11 cellular contexts compared by ENCODE assay signal in genomic region chr4:173264960-173265281, GRCh38.
DNase-seq lines count a peak whose midpoint lies in the region; ATAC-seq and TF ChIP-seq lines count a peak whose summit lies in the region.
"Had no signal": no experiment of that assay in that cellular context is flagged by ENCODE, and none has a peak within 500 bp of the region (broad histone marks: within the 10 kb centered on the region; RNA-seq: fewer than 3 reads in every experiment).

No MANE protein-coding gene starts in this region.

- ATAC-seq in heart right ventricle (peak in 7 of 8 donors; percentile 47 to 78 (median 72)), GM21529 (IDR thresholded peaks at IDR 0.05; ENCODE audit: unreplicated experiment) (no peak), GM21360 (IDR thresholded peaks at IDR 0.05; ENCODE audit: unreplicated experiment) (no peak)

- intact Hi-C loops in heart right ventricle (cut with DNase I) = no loop called here

- no peak for TF ChIP-seq CTCF in heart right ventricle (IDR thresholded peaks at IDR 0.05)

- peak overlapping the region in 2 of 10 donors; percentile 13 to 49 for H3K27ac ChIP-seq in heart right ventricle
- H3K27ac ChIP-seq: lower lobe of right lung had no signal

- in situ Hi-C loops in G401 (cut with HindIII; ENCODE audit: low sequenced_read_pairs) = no loop called here

- WGBS in heart right ventricle, 2 donors = 48 to 52% methylated on average over 3 of the region's 3 CpGs

- DNase-seq in AG20443 (ENCODE audit: low spot score) (peak; percentile 13), G401 (ENCODE audit: low spot score) (peak; percentile 96), NCI-H2196 (lab: John Stamatoyannopoulos, UW; ENCODE audit: unreplicated experiment) (peak; percentile 63), heart right ventricle (peak in 1 of 2 donors; percentile 16), superior temporal gyrus (ENCODE audit: extremely low spot score) (no peak), NCI-H2081 (lab: John Stamatoyannopoulos, UW) (no peak)
- DNase-seq: H9, lower lobe of right lung, spleen had no signal

- H3K4me3 ChIP-seq in heart right ventricle = no peak overlapping the region
- H3K4me3 ChIP-seq: lower lobe of right lung had no signal

- no peaks in the 10 kb centered on the region for H3K36me3 ChIP-seq in heart right ventricle
- H3K36me3 ChIP-seq: lower lobe of right lung, spleen had no signal

- no peaks in the 10 kb centered on the region for H3K27me3 ChIP-seq in heart right ventricle
- H3K27me3 ChIP-seq: spleen had no signal

- H3K9me3 ChIP-seq in heart right ventricle = no peaks in the 10 kb centered on the region
- H3K9me3 ChIP-seq: lower lobe of right lung, spleen had no signal

- peaks cover 0 to 18% (median 11%) of the 10 kb centered on the region in 9 donors for H3K4me1 ChIP-seq in heart right ventricle
- H3K4me1 ChIP-seq: lower lobe of right lung had no signal

Comparison
In these comparisons a context has a peak if more than half of its experiments do, and no peak if none do; other contexts are left out.
1. DNase-seq: peak in AG20443 (single experiment), G401 (single experiment) and NCI-H2196 (single experiment); none in superior temporal gyrus (single experiment) and NCI-H2081 (0 of 2).
2. ATAC-seq: peak in heart right ventricle (7 of 8); none in GM21529 (single experiment) and GM21360 (single experiment).